Comparison of ENCODE assay signal across 22 cellular contexts in the genomic region with DNA sequence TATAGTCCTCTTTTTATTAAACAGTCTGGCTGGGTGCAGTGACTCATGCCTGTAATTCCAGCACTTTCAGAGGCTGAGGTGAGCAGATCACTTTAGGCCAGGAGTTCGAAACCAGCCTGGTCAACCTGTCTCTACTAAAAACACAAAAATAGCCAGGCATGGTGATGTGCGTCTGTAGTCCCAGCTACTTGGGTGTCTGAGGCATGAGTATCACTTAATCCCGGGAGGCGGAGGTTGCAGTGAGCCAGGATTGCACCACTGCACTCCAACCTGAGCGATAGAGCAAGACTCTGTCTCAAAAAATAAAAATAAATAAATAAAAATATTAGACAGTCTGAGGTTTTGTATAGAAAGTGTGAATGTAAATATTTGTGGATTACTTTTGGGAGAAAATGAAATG. TPM values are rescaled to one million over a fixed set of nuclear protein-coding genes. Genes with fewer than 3 reads are reported as not detected.
DNase-seq lines count a peak whose midpoint lies in the region; ATAC-seq and TF ChIP-seq lines count a peak whose summit lies in the region.
"Had no signal": no experiment of that assay in that cellular context is flagged by ENCODE, and none has a peak within 500 bp of the region (broad histone marks: within the 10 kb centered on the region; RNA-seq: fewer than 3 reads in every experiment).

No MANE protein-coding gene starts in this region.

- intact Hi-C loops in CD4-positive, alpha-beta memory T cell (cut with micrococcal nuclease): no loop called here

- no peak overlapping the region for H3K4me3 Mint-ChIP-seq in activated T-cell treated with anti-CD3 and anti-CD28 coated beads, Interleukin-2, amount 50 U/mL, for 24 hours
- H3K4me3 Mint-ChIP-seq in activated T-cell treated with anti-CD3 and anti-CD28 coated beads, Interleukin-2, amount 50 U/mL, for 4 hours: no peak overlapping the region
- H3K4me3 Mint-ChIP-seq in CD4-positive, alpha-beta memory T cell: peak overlapping the region in 1 of 8 donors; percentile 22
- no peak overlapping the region for H3K4me3 Mint-ChIP-seq in activated naive CD8-positive, alpha-beta T cell
- no peak overlapping the region for H3K4me3 Mint-ChIP-seq in neural progenitor cell
- H3K4me3 Mint-ChIP-seq: HFFc6 had no signal

- no peak overlapping the region for H3K4me2 ChIP-seq in neural progenitor cell
- H3K4me2 ChIP-seq: A549; BLaER1 treated with 17β-estradiol and CSF1 and Interleukin-3, amounts not matched to agents 10 nM and 100 nM had no signal

- H3K27me3 Mint-ChIP-seq in activated T-cell treated with anti-CD3 and anti-CD28 coated beads, Interleukin-2, amount 50 U/mL, for 24 hours: no peaks in the 10 kb centered on the region
- no peaks in the 10 kb centered on the region for H3K27me3 Mint-ChIP-seq in activated T-cell treated with anti-CD3 and anti-CD28 coated beads, Interleukin-2, amount 50 U/mL, for 4 hours (ENCODE audit: low read depth)
- no peaks in the 10 kb centered on the region for H3K27me3 Mint-ChIP-seq in CD4-positive, alpha-beta memory T cell
- no peaks in the 10 kb centered on the region for H3K27me3 Mint-ChIP-seq in activated naive CD8-positive, alpha-beta T cell
- no peaks in the 10 kb centered on the region for H3K27me3 Mint-ChIP-seq in neural progenitor cell (ENCODE audit: insufficient read depth, low read depth)

- CTCF ChIA-PET in CD4-positive, alpha-beta memory T cell (lab: Charles Lee; ENCODE audit: partially characterized antibody): interaction anchor here (0.6 to 1.4 kb wide), 4 partner anchors 13 to 277 kb away, joined by 3 to 4 read pairs (median 3); no protein-coding TSS in a partner anchor

- H3K27ac Mint-ChIP-seq in activated T-cell treated with anti-CD3 and anti-CD28 coated beads, Interleukin-2, amount 50 U/mL, for 24 hours: peak overlapping the region; percentile 81
- peak overlapping the region in 6 of 7 donors; percentile 13 to 89 (median 45) for H3K27ac Mint-ChIP-seq in CD4-positive, alpha-beta memory T cell
- peak overlapping the region; percentile 28 for H3K27ac Mint-ChIP-seq in activated naive CD8-positive, alpha-beta T cell
- H3K27ac Mint-ChIP-seq in neural progenitor cell: no peak overlapping the region
- H3K27ac Mint-ChIP-seq: HFFc6 had no signal

- no peak overlapping the region for H3K9ac ChIP-seq in neural progenitor cell
- H3K9ac ChIP-seq: BLaER1 treated with 17β-estradiol and CSF1 and Interleukin-3, amounts not matched to agents 10 nM and 100 nM had no signal

- DNase-seq in activated T-cell treated with anti-CD3 and anti-CD28 coated beads, Interleukin-2, amount 50 U/mL, for 24 hours: no peak
- no peak for DNase-seq in activated T-cell treated with anti-CD3 and anti-CD28 coated beads, Interleukin-2, amount 50 U/mL, for 4 hours
- no peak for DNase-seq in CD4-positive, alpha-beta memory T cell
- no peak for DNase-seq in neural progenitor cell (ENCODE audit: low spot score)
- no peak for DNase-seq in NCI-H1092 treated with DMSO at 0.1 percent for 48 hours (lab: John Stamatoyannopoulos, UW)
- DNase-seq: Caco-2, DMS153, EL, HFFc6, IMR-90, Karpas-422, MG63, NCI-H1092, NCI-H1694, NCI-H2107, NCI-H2227 treated with DMSO at 0.1 percent for 48 hours, NCI-H524 had no signal

- H4K20me1 ChIP-seq in neural progenitor cell (ENCODE audit: low read depth): peaks cover 56% of the 10 kb centered on the region

- H3K9me3 Mint-ChIP-seq in activated T-cell treated with anti-CD3 and anti-CD28 coated beads, Interleukin-2, amount 50 U/mL, for 24 hours: no peaks in the 10 kb centered on the region
- no peaks in the 10 kb centered on the region for H3K9me3 Mint-ChIP-seq in activated T-cell treated with anti-CD3 and anti-CD28 coated beads, Interleukin-2, amount 50 U/mL, for 4 hours
- peaks cover 0 to 2% (median 0%) of the 10 kb centered on the region in 8 donors for H3K9me3 Mint-ChIP-seq in CD4-positive, alpha-beta memory T cell
- no peaks in the 10 kb centered on the region for H3K9me3 Mint-ChIP-seq in activated naive CD8-positive, alpha-beta T cell (ENCODE audit: low read depth)
- no peaks in the 10 kb centered on the region for H3K9me3 Mint-ChIP-seq in neural progenitor cell
- H3K9me3 Mint-ChIP-seq: HFFc6 had no signal

- no peaks in the 10 kb centered on the region for H3K27me3 ChIP-seq in CD4-positive, alpha-beta memory T cell (ENCODE audit: insufficient read depth, low read length)
- no peaks in the 10 kb centered on the region for H3K27me3 ChIP-seq in neural progenitor cell
- H3K27me3 ChIP-seq: BLaER1 treated with 17β-estradiol and CSF1 and Interleukin-3, amounts not matched to agents 10 nM and 100 nM; MG63 had no signal

- peaks cover 100% of the 10 kb centered on the region for H3K79me2 ChIP-seq in neural progenitor cell (ENCODE audit: low read depth)

- peaks cover 80% of the 10 kb centered on the region for H3K4me1 Mint-ChIP-seq in activated T-cell treated with anti-CD3 and anti-CD28 coated beads, Interleukin-2, amount 50 U/mL, for 24 hours (ENCODE audit: low read depth)
- H3K4me1 Mint-ChIP-seq in activated T-cell treated with anti-CD3 and anti-CD28 coated beads, Interleukin-2, amount 50 U/mL, for 4 hours (ENCODE audit: low read depth): peaks cover 62% of the 10 kb centered on the region
- H3K4me1 Mint-ChIP-seq in CD4-positive, alpha-beta memory T cell: peaks cover 31 to 51% (median 44%) of the 10 kb centered on the region in 4 donors
- H3K4me1 Mint-ChIP-seq in activated naive CD8-positive, alpha-beta T cell (ENCODE audit: low read depth): peaks cover 72% of the 10 kb centered on the region
- no peaks in the 10 kb centered on the region for H3K4me1 Mint-ChIP-seq in neural progenitor cell

- no peaks in the 10 kb centered on the region for H3K9me3 ChIP-seq in CD4-positive, alpha-beta memory T cell (ENCODE audit: control insufficient read depth in 1 of 2, low read length in 2 of 2)
- H3K9me3 ChIP-seq in neural progenitor cell (ENCODE audit: low read depth): no peaks in the 10 kb centered on the region
- H3K9me3 ChIP-seq: A549; BLaER1 treated with 17β-estradiol and CSF1 and Interleukin-3, amounts not matched to agents 10 nM and 100 nM; Caco-2; MG63 had no signal

- no peak for ATAC-seq in activated T-cell treated with anti-CD3 and anti-CD28 coated beads, Interleukin-2, amount 50 U/mL, for 4 hours
- ATAC-seq in HG03439 (IDR thresholded peaks at IDR 0.05; ENCODE audit: unreplicated experiment): no peak
- ATAC-seq: A549, Panc1 had no signal

- no peak overlapping the region for H3K27ac ChIP-seq in CD4-positive, alpha-beta memory T cell (ENCODE audit: low read depth, low read length)
- peak overlapping the region; percentile 62 for H3K27ac ChIP-seq in neural progenitor cell
- H3K27ac ChIP-seq: A549; BLaER1 treated with 17β-estradiol and CSF1 and Interleukin-3, amounts not matched to agents 10 nM and 100 nM had no signal

- peaks cover 10% of the 10 kb centered on the region for H3F3A ChIP-seq in neural progenitor cell (ENCODE audit: low read depth)

- no peak for TF ChIP-seq CTCF in neural progenitor cell (IDR thresholded peaks at IDR 0.05)

- H3K36me3 ChIP-seq in CD4-positive, alpha-beta memory T cell (ENCODE audit: insufficient read depth, low read length): peaks cover 77% of the 10 kb centered on the region
- peaks cover 88% of the 10 kb centered on the region for H3K36me3 ChIP-seq in neural progenitor cell

- H2AFZ ChIP-seq in neural progenitor cell (replicated peaks): no peak overlapping the region

- H3K4me1 ChIP-seq in CD4-positive, alpha-beta memory T cell (ENCODE audit: insufficient read depth, low read length): peaks cover 39% of the 10 kb centered on the region
- no peaks in the 10 kb centered on the region for H3K4me1 ChIP-seq in neural progenitor cell
- H3K4me1 ChIP-seq: A549; BLaER1 treated with 17β-estradiol and CSF1 and Interleukin-3, amounts not matched to agents 10 nM and 100 nM; Caco-2 had no signal

- POLR2A ChIA-PET in CD4-positive, alpha-beta memory T cell (lab: Charles Lee; ENCODE audit: partially characterized antibody): no interaction called here

- peaks cover 96% of the 10 kb centered on the region for H3K36me3 Mint-ChIP-seq in activated T-cell treated with anti-CD3 and anti-CD28 coated beads, Interleukin-2, amount 50 U/mL, for 24 hours (ENCODE audit: low read depth)
- H3K36me3 Mint-ChIP-seq in activated T-cell treated with anti-CD3 and anti-CD28 coated beads, Interleukin-2, amount 50 U/mL, for 4 hours (ENCODE audit: insufficient read depth): peaks cover 62% of the 10 kb centered on the region
- H3K36me3 Mint-ChIP-seq in CD4-positive, alpha-beta memory T cell: peaks cover 72 to 87% of the 10 kb centered on the region in 2 donors
- peaks cover 21% of the 10 kb centered on the region for H3K36me3 Mint-ChIP-seq in activated naive CD8-positive, alpha-beta T cell
- H3K36me3 Mint-ChIP-seq in neural progenitor cell: peaks cover 51% of the 10 kb centered on the region

- no peak overlapping the region for H3K4me3 ChIP-seq in CD4-positive, alpha-beta memory T cell (ENCODE audit: low read length in 2 of 2)
- no peak overlapping the region for H3K4me3 ChIP-seq in neural progenitor cell
- H3K4me3 ChIP-seq: A549; BLaER1 treated with 17β-estradiol and CSF1 and Interleukin-3, amounts not matched to agents 10 nM and 100 nM; MG63 had no signal

RNA-seq across cellular contexts. Expression of a gene that starts 17.8 kb away (rescaled TPM):
- total RNA-seq in activated T-cell treated with anti-CD3 and anti-CD28 coated beads, Interleukin-2, amount 50 U/mL, for 4 hours: 100 to 1,000 TPM; 460 to 524 (median 513) TPM
- total RNA-seq in CD4-positive, alpha-beta memory T cell: 100 to 1,000 TPM; 235 to 240 TPM
- polyA plus RNA-seq in CD4-positive, alpha-beta memory T cell: 100 to 1,000 TPM; 305 to 348 TPM
- 585 and 807 TPM in 2 replicates for total RNA-seq in neural progenitor cell (ENCODE audit: low replicate concordance)

RNA-seq across cellular contexts. Expression of a gene that starts 45.2 kb away (rescaled TPM):
- total RNA-seq in activated T-cell treated with anti-CD3 and anti-CD28 coated beads, Interleukin-2, amount 50 U/mL, for 4 hours: under 1 TPM; 0.08 to 0.53 (median 0.27) TPM
- total RNA-seq in CD4-positive, alpha-beta memory T cell: 1 to 10 TPM; 3.6 to 5.1 TPM
- polyA plus RNA-seq in CD4-positive, alpha-beta memory T cell: 1 to 10 TPM; 2.0 to 2.4 TPM
- total RNA-seq in neural progenitor cell (ENCODE audit: low replicate concordance): 17.9 and 19.6 TPM in 2 replicates

RNA-seq across cellular contexts. Expression of a gene that starts 45.3 kb away (rescaled TPM):
- total RNA-seq in activated T-cell treated with anti-CD3 and anti-CD28 coated beads, Interleukin-2, amount 50 U/mL, for 4 hours: 1 to 10 TPM; 4.7 to 6.9 (median 6.0) TPM
- 10 to 100 TPM; 16.8 to 20.6 TPM for total RNA-seq in CD4-positive, alpha-beta memory T cell
- polyA plus RNA-seq in CD4-positive, alpha-beta memory T cell: 10 to 100 TPM; 30.7 to 36.6 TPM
- 14.8 and 21.2 TPM in 2 replicates for total RNA-seq in neural progenitor cell (ENCODE audit: low replicate concordance)
